ENCODE assay signal across 11 cellular contexts in genomic region chr12:10361084-10361483, GRCh38.
DNase-seq lines count a peak whose midpoint lies in the region; ATAC-seq and TF ChIP-seq lines count a peak whose summit lies in the region.
"Had no signal": no experiment of that assay in that cellular context is flagged by ENCODE, and none has a peak within 500 bp of the region (broad histone marks: within the 10 kb centered on the region; RNA-seq: fewer than 3 reads in every experiment).

No MANE protein-coding gene starts in this region.

- H3K4me1 ChIP-seq in NT2/D1 (ENCODE audit: insufficient read depth, insufficient read length) = peaks cover 20% of the 10 kb centered on the region

- H3K27me3 Mint-ChIP-seq in stimulated activated naive CD8-positive, alpha-beta T cell treated with anti-CD3 and anti-CD28 coated beads, Interleukin-15, Interleukin-2, amounts not matched to agents 100 ng/mL and 50 ng/mL, for 24 hours = no peaks in the 10 kb centered on the region
- peaks cover 3% of the 10 kb centered on the region for H3K27me3 Mint-ChIP-seq in nephron progenitor cell (ENCODE audit: low read depth, poor library complexity)

- TF ChIP-seq CTCF in fibroblast of pulmonary artery (IDR thresholded peaks at IDR 0.05; ENCODE audit: low read length, missing control alignments) (no peak), nephron progenitor cell (IDR thresholded peaks at IDR 0.05) (no peak)

- H3K4me3 ChIP-seq in NT2/D1 (ENCODE audit: insufficient read length, low read depth) (no peak overlapping the region), fibroblast of pulmonary artery (replicated peaks; ENCODE audit: low read depth, low read length) (no peak overlapping the region)

- TF ChIP-seq POLR2A in GM18505 (IDR thresholded peaks at IDR 0.05; ENCODE audit: borderline replicate concordance, extremely low read depth, insufficient read depth, insufficient read length) = no peak

- ATAC-seq in GM18505 (IDR thresholded peaks at IDR 0.05; ENCODE audit: unreplicated experiment) = no peak
- no peak for ATAC-seq in GM18870 (IDR thresholded peaks at IDR 0.05; ENCODE audit: unreplicated experiment)

- no peaks in the 10 kb centered on the region for H3K36me3 ChIP-seq in NT2/D1 (ENCODE audit: insufficient read depth, insufficient read length, low read length)

- no peaks in the 10 kb centered on the region for H3K9me3 Mint-ChIP-seq in stimulated activated naive CD8-positive, alpha-beta T cell treated with anti-CD3 and anti-CD28 coated beads, Interleukin-15, Interleukin-2, amounts not matched to agents 100 ng/mL and 50 ng/mL, for 24 hours
- peaks cover 29% of the 10 kb centered on the region for H3K9me3 Mint-ChIP-seq in nephron progenitor cell
- H3K9me3 Mint-ChIP-seq: HFFc6 had no signal

- peaks cover 49% of the 10 kb centered on the region for H3K36me3 Mint-ChIP-seq in stimulated activated naive CD8-positive, alpha-beta T cell treated with anti-CD3 and anti-CD28 coated beads, Interleukin-15, Interleukin-2, amounts not matched to agents 100 ng/mL and 50 ng/mL, for 24 hours (ENCODE audit: low read depth)
- peaks cover 14% of the 10 kb centered on the region for H3K36me3 Mint-ChIP-seq in nephron progenitor cell (ENCODE audit: low read depth)

- no peaks in the 10 kb centered on the region for H3K27me3 ChIP-seq in NT2/D1 (ENCODE audit: insufficient read depth, insufficient read length)

- H3K4me1 Mint-ChIP-seq in stimulated activated naive CD8-positive, alpha-beta T cell treated with anti-CD3 and anti-CD28 coated beads, Interleukin-15, Interleukin-2, amounts not matched to agents 100 ng/mL and 50 ng/mL, for 24 hours (ENCODE audit: low read depth) = peaks cover 7% of the 10 kb centered on the region
- H3K4me1 Mint-ChIP-seq in nephron progenitor cell = peaks cover 15% of the 10 kb centered on the region

- peak overlapping the region; percentile 85 for H3K27ac Mint-ChIP-seq in stimulated activated naive CD8-positive, alpha-beta T cell treated with anti-CD3 and anti-CD28 coated beads, Interleukin-15, Interleukin-2, amounts not matched to agents 100 ng/mL and 50 ng/mL, for 24 hours
- H3K27ac Mint-ChIP-seq in nephron progenitor cell = no peak overlapping the region
- H3K27ac Mint-ChIP-seq: HFFc6 had no signal

- H3K9ac ChIP-seq in NT2/D1 (ENCODE audit: insufficient read length, low read depth) = no peak overlapping the region

- peaks cover 29% of the 10 kb centered on the region; the same call in 1 of the 2 replicates for H3K9me3 ChIP-seq in NT2/D1 (ENCODE audit: insufficient read depth, low read length)

- DNase-seq in NCI-H345 (lab: John Stamatoyannopoulos, UW) = peak; percentile 20
- no peak for DNase-seq in NCI-H345 treated with DMSO at 0.1 percent for 48 hours (lab: John Stamatoyannopoulos, UW; ENCODE audit: unreplicated experiment)
- DNase-seq in NT2/D1 (ENCODE audit: low read depth, low spot score) = peak; percentile 86
- DNase-seq in fibroblast of pulmonary artery (ENCODE audit: low read depth) = peak; percentile 53
- no peak for DNase-seq in nephron progenitor cell
- DNase-seq: activated effector memory CD4-positive, alpha-beta T cell treated with anti-CD3 and anti-CD28 coated beads, Interleukin-2, amount 50 U/mL, for 16 hours; HFFc6; T-helper 1 cell had no signal

- H3K4me3 Mint-ChIP-seq in stimulated activated naive CD8-positive, alpha-beta T cell treated with anti-CD3 and anti-CD28 coated beads, Interleukin-15, Interleukin-2, amounts not matched to agents 100 ng/mL and 50 ng/mL, for 24 hours = peak overlapping the region; percentile 47
- no peak overlapping the region for H3K4me3 Mint-ChIP-seq in nephron progenitor cell
- H3K4me3 Mint-ChIP-seq: HFFc6 had no signal

Comparison
In these comparisons a context has a peak if more than half of its experiments do, and no peak if none do; other contexts are left out.
1. DNase-seq: peak in NCI-H345 (single experiment), NT2/D1 (single experiment) and fibroblast of pulmonary artery (single experiment); none in NCI-H345 treated with DMSO at 0.1 percent for 48 hours (single experiment) and nephron progenitor cell (single experiment).